8 cellular contexts compared by ENCODE assay signal in the genomic region with DNA sequence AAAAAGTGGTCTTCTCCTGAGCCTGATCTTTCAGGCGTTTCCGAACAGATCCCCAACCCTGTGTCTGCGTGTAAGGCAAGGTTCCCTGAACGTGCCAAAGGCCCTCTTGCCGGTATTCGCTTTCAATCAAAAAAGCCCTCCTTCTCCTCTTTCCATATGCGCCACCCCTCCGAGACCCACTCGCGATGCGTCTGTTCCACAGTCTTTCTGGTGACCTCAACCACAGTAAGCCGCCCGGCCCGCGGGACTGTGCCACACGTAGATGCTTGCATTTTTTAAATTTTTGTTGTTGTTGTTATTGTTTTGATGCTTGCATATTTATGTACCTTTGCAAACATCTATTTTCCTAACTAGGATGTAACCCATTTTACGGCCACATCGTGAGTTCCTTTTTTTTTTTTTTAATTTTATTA. TPM values are rescaled to one million over a fixed set of nuclear protein-coding genes. Genes with fewer than 3 reads are reported as not detected.
A peak's percentile ranks its signal among the peaks of the same experiment; 100 is the strongest.
DNase-seq lines count a peak whose midpoint lies in the region; ATAC-seq and TF ChIP-seq lines count a peak whose summit lies in the region.

No MANE protein-coding gene starts in this region.

- WGBS in thyroid gland, 2 donors: 2 to 4% methylated on average over 18 of the region's 18 CpGs

- TF ChIP-seq CTCF in kidney epithelial cell (IDR thresholded peaks at IDR 0.05; ENCODE audit: insufficient read depth, low read length, poor library complexity, severe bottlenecking) (no peak), thyroid gland (IDR thresholded peaks at IDR 0.05) (no peak)

- peak overlapping the region; percentile 98 for H3K27ac Mint-ChIP-seq in activated CD4-positive, alpha-beta T cell treated with anti-CD3 and anti-CD28 coated beads, Interleukin-2, amount 10 ng/mL, durations not matched to agents 7 days and 5 days

- DNase-seq in activated CD4-positive, alpha-beta T cell treated with anti-CD3 and anti-CD28 coated beads, Interleukin-2, amount 10 ng/mL, durations not matched to agents 7 days and 5 days: no peak
- DNase-seq in activated CD4-positive, alpha-beta T cell treated with anti-CD3 and anti-CD28 coated beads for 1 hour: no peak
- DNase-seq in kidney epithelial cell (ENCODE audit: low read depth) (no peak), thyroid gland (no peak), NCI-H2171 (lab: John Stamatoyannopoulos, UW) (no peak), NCI-H2081 (lab: John Stamatoyannopoulos, UW) (no peak)

- H3K4me3 Mint-ChIP-seq in activated CD4-positive, alpha-beta T cell treated with anti-CD3 and anti-CD28 coated beads, Interleukin-2, amount 10 ng/mL, durations not matched to agents 7 days and 5 days: peak overlapping the region; percentile 83

- CTCF ChIA-PET in activated CD4-positive, alpha-beta T cell treated with anti-CD3 and anti-CD28 coated beads, Interleukin-2, amount 10 ng/mL, durations not matched to agents 7 days and 5 days (lab: Charles Lee): interaction anchor here (0.6 to 3.9 kb wide), 10 partner anchors 10 to 360 kb away, joined by 3 to 26 read pairs (median 8); a partner anchor contains a TSS

- no peaks in the 10 kb centered on the region for H3K36me3 ChIP-seq in kidney epithelial cell (ENCODE audit: control insufficient read depth, insufficient read depth, low read length)
- no peaks in the 10 kb centered on the region for H3K36me3 ChIP-seq in thyroid gland

- H3K9me3 ChIP-seq in thyroid gland: no peaks in the 10 kb centered on the region

- H3K4me1 ChIP-seq in thyroid gland: peaks cover 0 to 14% of the 10 kb centered on the region in 2 donors

- intact Hi-C loops in thyroid gland (cut with DNase I): no loop called here

- no peaks in the 10 kb centered on the region for H3K27me3 Mint-ChIP-seq in activated CD4-positive, alpha-beta T cell treated with anti-CD3 and anti-CD28 coated beads, Interleukin-2, amount 10 ng/mL, durations not matched to agents 7 days and 5 days

- no peaks in the 10 kb centered on the region for H3K9me3 Mint-ChIP-seq in activated CD4-positive, alpha-beta T cell treated with anti-CD3 and anti-CD28 coated beads, Interleukin-2, amount 10 ng/mL, durations not matched to agents 7 days and 5 days

- peaks cover 7% of the 10 kb centered on the region for H3K36me3 Mint-ChIP-seq in activated CD4-positive, alpha-beta T cell treated with anti-CD3 and anti-CD28 coated beads, Interleukin-2, amount 10 ng/mL, durations not matched to agents 7 days and 5 days (ENCODE audit: low read depth)

- ATAC-seq in HG03565 (IDR thresholded peaks at IDR 0.05; ENCODE audit: unreplicated experiment): no peak

- POLR2A ChIA-PET in activated CD4-positive, alpha-beta T cell treated with anti-CD3 and anti-CD28 coated beads, Interleukin-2, amount 10 ng/mL, durations not matched to agents 7 days and 5 days (lab: Charles Lee): no interaction called here

- no peak for TF ChIP-seq POLR2A in thyroid gland (IDR thresholded peaks at IDR 0.05)

- H3K27ac ChIP-seq in angular gyrus (ENCODE audit: low read depth, low read length): peak overlapping the region; percentile 66
- H3K27ac ChIP-seq in thyroid gland: peak overlapping the region in 2 of 3 donors; percentile 90 to 93

- H3K27me3 ChIP-seq in kidney epithelial cell (ENCODE audit: control insufficient read depth, insufficient read depth, low read length): no peaks in the 10 kb centered on the region
- H3K27me3 ChIP-seq in thyroid gland: no peaks in the 10 kb centered on the region

- peaks cover 29% of the 10 kb centered on the region for H3K4me1 Mint-ChIP-seq in activated CD4-positive, alpha-beta T cell treated with anti-CD3 and anti-CD28 coated beads, Interleukin-2, amount 10 ng/mL, durations not matched to agents 7 days and 5 days

- H3K4me3 ChIP-seq in kidney epithelial cell (ENCODE audit: low read depth, low read length) (peak overlapping the region; percentile 76), thyroid gland (replicated peaks in 1 of 3) (peak overlapping the region in 2 of 3 donors; percentile 84 to 91)

RNA-seq across cellular contexts. Expression of a gene that starts 0.6 kb away (rescaled TPM):
- total RNA-seq in activated CD4-positive, alpha-beta T cell treated with anti-CD3 and anti-CD28 coated beads, Interleukin-2, amount 10 ng/mL, durations not matched to agents 7 days and 5 days: 10 to 100 TPM; 58.7 to 63.0 TPM
- total RNA-seq in kidney epithelial cell: 50.7 and 52.4 TPM in 2 replicates
- total RNA-seq in thyroid gland: 100 to 1,000 TPM; 133 to 198 (median 167) TPM

RNA-seq across cellular contexts. Expression of a gene that starts 30.1 kb away (rescaled TPM):
- total RNA-seq in activated CD4-positive, alpha-beta T cell treated with anti-CD3 and anti-CD28 coated beads, Interleukin-2, amount 10 ng/mL, durations not matched to agents 7 days and 5 days: 1 to 10 TPM; 1.4 to 1.6 TPM
- total RNA-seq in kidney epithelial cell (159 and 165 TPM in 2 replicates), thyroid gland (10 to 100 TPM in 3 of 4 donors, 1 to 10 TPM in 1; 8.5 to 24.5 (median 13.8) TPM)

RNA-seq across cellular contexts. Expression of a gene that starts 46.2 kb away (rescaled TPM):
- total RNA-seq in activated CD4-positive, alpha-beta T cell treated with anti-CD3 and anti-CD28 coated beads, Interleukin-2, amount 10 ng/mL, durations not matched to agents 7 days and 5 days: 1 to 10 TPM; 3.6 to 3.7 TPM
- total RNA-seq in kidney epithelial cell (3.3 and 6.0 TPM in 2 replicates), thyroid gland (10 to 100 TPM in 2 of 4 donors, 1 to 10 TPM in 2; 6.6 to 14.3 (median 9.9) TPM)
